18 cellular contexts compared by ENCODE assay signal in genomic region chr13:79660361-79660760, GRCh38.
A peak's percentile ranks its signal among the peaks of the same experiment; 100 is the strongest.
DNase-seq lines count a peak whose midpoint lies in the region; ATAC-seq and TF ChIP-seq lines count a peak whose summit lies in the region.
"Had no signal": no experiment of that assay in that cellular context is flagged by ENCODE, and none has a peak within 500 bp of the region (broad histone marks: within the 10 kb centered on the region; RNA-seq: fewer than 3 reads in every experiment).

No MANE protein-coding gene starts in this region.

- intact Hi-C loops in left lung (cut with DNase I) = no loop called here

- H3K4me3 ChIP-seq in mesodermal cell (ENCODE audit: extremely low read depth, insufficient read depth, low read length, poor library complexity, severe bottlenecking) (no peak overlapping the region), left lung (no peak overlapping the region)
- H3K4me3 ChIP-seq: GM23338, lung, ovary had no signal

- H3K27me3 Mint-ChIP-seq in T-cell = peaks cover 12% of the 10 kb centered on the region in 2 donors
- H3K27me3 Mint-ChIP-seq in activated CD4-positive, alpha-beta T cell treated with anti-CD3 and anti-CD28 coated beads, Interleukin-2, amount 10 ng/mL, durations not matched to agents 7 days and 5 days = peaks cover 8% of the 10 kb centered on the region

- DNase-seq in T-cell = no peak
- DNase-seq in activated CD4-positive, alpha-beta T cell treated with anti-CD3 and anti-CD28 coated beads, Interleukin-2, amount 10 ng/mL, durations not matched to agents 7 days and 5 days = no peak
- no peak for DNase-seq in left lung
- DNase-seq: DMS53; effector CD8-positive, alpha-beta T cell; MM.1S; NCI-H187; NCI-H345; ovary had no signal

- H3K27ac ChIP-seq in mesodermal cell (ENCODE audit: low read depth, low read length, severe bottlenecking) (peak overlapping the region; percentile 91), left lung (no peak overlapping the region)
- H3K27ac ChIP-seq: ovary had no signal

- no peak overlapping the region for H3K4me3 Mint-ChIP-seq in T-cell
- no peak overlapping the region for H3K4me3 Mint-ChIP-seq in activated CD4-positive, alpha-beta T cell treated with anti-CD3 and anti-CD28 coated beads, Interleukin-2, amount 10 ng/mL, durations not matched to agents 7 days and 5 days
- H3K4me3 Mint-ChIP-seq: CD14-positive monocyte, GM23338, IgD-negative memory B cell had no signal

- POLR2A ChIA-PET in T-cell (lab: Charles Lee) = no interaction called here
- POLR2A ChIA-PET in activated CD4-positive, alpha-beta T cell treated with anti-CD3 and anti-CD28 coated beads, Interleukin-2, amount 10 ng/mL, durations not matched to agents 7 days and 5 days (lab: Charles Lee) = no interaction called here

- H3K27ac Mint-ChIP-seq in T-cell = no peak overlapping the region
- no peak overlapping the region for H3K27ac Mint-ChIP-seq in activated CD4-positive, alpha-beta T cell treated with anti-CD3 and anti-CD28 coated beads, Interleukin-2, amount 10 ng/mL, durations not matched to agents 7 days and 5 days
- H3K27ac Mint-ChIP-seq: CD14-positive monocyte, GM23338, IgD-negative memory B cell had no signal

- ATAC-seq in GM18858 (IDR thresholded peaks at IDR 0.05; ENCODE audit: unreplicated experiment) = peak; percentile 66
- ATAC-seq in GM21529 (IDR thresholded peaks at IDR 0.05; ENCODE audit: unreplicated experiment) = peak; percentile 73
- ATAC-seq in HG03025 (IDR thresholded peaks at IDR 0.05; ENCODE audit: low FRiP score, unreplicated experiment) = peak; percentile 55
- no peak for ATAC-seq in T-cell (replicated peaks in 1 of 4)
- no peak for ATAC-seq in HG03139 (IDR thresholded peaks at IDR 0.05; ENCODE audit: unreplicated experiment)
- ATAC-seq in left lung = no peak
- ATAC-seq: GM23338 had no signal

- CTCF ChIA-PET in T-cell (lab: Charles Lee) = interaction anchor here in 1 of 2 donors (0.6 kb wide), 1 partner anchor 10 kb away, joined by 3 read pairs; no protein-coding TSS in a partner anchor
- CTCF ChIA-PET in activated CD4-positive, alpha-beta T cell treated with anti-CD3 and anti-CD28 coated beads, Interleukin-2, amount 10 ng/mL, durations not matched to agents 7 days and 5 days (lab: Charles Lee) = no interaction called here

- H3K27me3 ChIP-seq in left lung = no peaks in the 10 kb centered on the region
- H3K27me3 ChIP-seq: ovary had no signal

- no peaks in the 10 kb centered on the region for H3K9me3 ChIP-seq in mesodermal cell (ENCODE audit: control insufficient read depth, low read length)
- H3K9me3 ChIP-seq in left lung = no peaks in the 10 kb centered on the region
- H3K9me3 ChIP-seq: ovary had no signal

- 88 to 100% methylated on average over 1 of the region's 3 CpGs for WGBS in mesodermal cell (ENCODE audit: insufficient coverage in 2 of 2), 2 experiments

- no peaks in the 10 kb centered on the region for H3K4me1 Mint-ChIP-seq in T-cell
- no peaks in the 10 kb centered on the region for H3K4me1 Mint-ChIP-seq in activated CD4-positive, alpha-beta T cell treated with anti-CD3 and anti-CD28 coated beads, Interleukin-2, amount 10 ng/mL, durations not matched to agents 7 days and 5 days
- H3K4me1 Mint-ChIP-seq: CD14-positive monocyte, IgD-negative memory B cell had no signal

- H3K36me3 Mint-ChIP-seq in T-cell = no peaks in the 10 kb centered on the region
- H3K36me3 Mint-ChIP-seq in activated CD4-positive, alpha-beta T cell treated with anti-CD3 and anti-CD28 coated beads, Interleukin-2, amount 10 ng/mL, durations not matched to agents 7 days and 5 days (ENCODE audit: low read depth) = no peaks in the 10 kb centered on the region
- H3K36me3 Mint-ChIP-seq: CD14-positive monocyte, IgD-negative memory B cell had no signal

- H3K4me1 ChIP-seq in mesodermal cell (ENCODE audit: control insufficient read depth, insufficient read depth, low read length, poor library complexity, severe bottlenecking) = peaks cover 14% of the 10 kb centered on the region
- H3K4me1 ChIP-seq in left lung = no peaks in the 10 kb centered on the region

- H3K36me3 ChIP-seq in mesodermal cell (ENCODE audit: control insufficient read depth, insufficient read depth, low read length) (no peaks in the 10 kb centered on the region), left lung (no peaks in the 10 kb centered on the region)
- H3K36me3 ChIP-seq: ovary had no signal

- no peak for TF ChIP-seq CTCF in left lung (IDR thresholded peaks at IDR 0.05)

- no peaks in the 10 kb centered on the region for H3K9me3 Mint-ChIP-seq in T-cell
- no peaks in the 10 kb centered on the region for H3K9me3 Mint-ChIP-seq in activated CD4-positive, alpha-beta T cell treated with anti-CD3 and anti-CD28 coated beads, Interleukin-2, amount 10 ng/mL, durations not matched to agents 7 days and 5 days
- H3K9me3 Mint-ChIP-seq: GM23338 had no signal

Comparison
In these comparisons a context has a peak if more than half of its experiments do, and no peak if none do; other contexts are left out.
1. ATAC-seq: peak in GM18858 (single experiment), GM21529 (single experiment) and HG03025 (single experiment); none in T-cell (0 of 4), HG03139 (single experiment) and left lung (single experiment).